Comparison of ENCODE assay signal across 1 cellular context in the genomic region with DNA sequence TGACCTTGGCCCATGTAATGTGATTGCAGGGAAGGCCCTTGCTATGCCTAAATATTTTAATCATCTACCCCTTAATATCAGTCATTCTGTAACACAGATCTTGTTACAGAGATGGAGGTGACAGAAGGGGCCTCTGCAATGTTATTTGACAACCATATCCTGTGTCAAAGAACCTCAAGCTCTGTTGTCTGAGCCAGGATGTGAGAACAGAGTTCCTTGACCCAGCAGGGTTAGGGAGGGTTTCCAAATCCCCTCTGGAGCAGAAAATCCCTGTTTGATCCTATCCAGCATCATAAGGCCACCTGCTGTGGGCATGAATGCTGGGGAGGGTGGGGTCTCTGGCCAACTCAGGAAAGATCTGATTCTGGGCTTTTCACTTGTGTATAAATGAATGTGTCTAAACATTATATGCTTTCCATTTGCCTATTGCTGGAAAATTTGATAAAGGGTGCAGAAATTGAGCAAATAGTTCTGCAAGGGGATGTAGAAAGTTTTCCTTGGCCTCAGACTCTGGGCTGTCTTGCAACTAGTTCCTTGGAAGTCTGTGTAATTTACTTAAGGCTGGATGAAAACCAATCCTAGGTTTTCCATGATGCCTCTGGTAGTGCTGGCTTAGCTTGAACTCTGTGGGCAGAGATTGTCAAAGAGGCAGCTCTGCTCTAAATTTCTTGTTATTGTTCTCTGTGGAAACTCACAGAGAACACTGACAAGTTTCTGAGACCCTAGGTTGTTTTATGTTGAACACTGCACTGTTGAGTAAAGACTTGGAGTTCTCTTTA.
TF ChIP-seq lines count a peak whose summit lies in the region.

No MANE protein-coding gene starts in this region.

TF ChIP-seq in IMR-90, 13 proteins besides CTCF, POLR2A, EP300 and RAD21 (continued from another document):
- TF ChIP-seq RCOR1 (IDR thresholded peaks at IDR 0.05; ENCODE audit: insufficient replicate concordance, low read length): no peak
- TF ChIP-seq CHD1 (IDR thresholded peaks at IDR 0.05; ENCODE audit: low read depth, low read length): no peak
